In the genomic region with DNA sequence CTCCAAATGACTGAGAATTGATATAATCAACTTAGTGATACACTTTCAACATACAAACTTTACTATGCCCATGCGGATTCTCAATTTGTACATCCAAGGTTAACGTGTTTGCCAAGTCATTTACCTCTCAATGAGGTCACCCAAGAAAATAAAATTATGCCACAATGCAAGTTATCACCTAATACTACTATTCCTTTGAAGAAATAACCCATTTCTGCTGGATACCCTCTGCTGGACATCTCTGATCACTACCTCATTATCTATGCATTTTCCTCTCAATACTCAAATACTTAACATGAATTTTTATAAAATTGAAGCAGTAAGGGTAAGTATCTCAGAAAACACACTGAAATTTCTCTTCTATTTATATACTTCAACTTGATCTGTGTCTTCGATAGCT, we compare ENCODE assay signal across 14 cellular contexts. TPM values are rescaled to one million over a fixed set of nuclear protein-coding genes. Genes with fewer than 3 reads are reported as not detected.
DNase-seq lines count a peak whose midpoint lies in the region; ATAC-seq and TF ChIP-seq lines count a peak whose summit lies in the region.
"Had no signal": no experiment of that assay in that cellular context is flagged by ENCODE, and none has a peak within 500 bp of the region (broad histone marks: within the 10 kb centered on the region; RNA-seq: fewer than 3 reads in every experiment).

No MANE protein-coding gene starts in this region.

- H3K27ac ChIP-seq in VCaP (no peak overlapping the region), foreskin keratinocyte (no peak overlapping the region)
- H3K27ac ChIP-seq: epithelial cell of prostate had no signal

- DNase-seq in AML-193 (lab: John Stamatoyannopoulos, UW) (peak; percentile 27 to 48), foreskin keratinocyte (no peak), NCI-H2227 treated with DMSO at 0.1 percent for 48 hours (lab: John Stamatoyannopoulos, UW) (no peak), cerebellum (ENCODE audit: low spot score) (no peak), islet precursor cell (no peak), iPS-NIHi7 (ENCODE audit: extremely low spot score) (no peak)
- DNase-seq: activated CD4-positive, alpha-beta T cell treated with anti-CD3 and anti-CD28 coated beads for 1 hour; activated naive CD8-positive, alpha-beta T cell treated with anti-CD3 and anti-CD28 coated beads, Interleukin-2, amount 10 ng/mL, durations not matched to agents 7 days and 5 days; kidney glomerular epithelial cell; nucleus accumbens; OCI-M1 had no signal

- H3K27me3 ChIP-seq in foreskin keratinocyte, result no peaks in the 10 kb centered on the region

- no peaks in the 10 kb centered on the region for H3K4me1 ChIP-seq in foreskin keratinocyte

- peak; percentile 38; the same call in 1 of the 3 replicates for TF ChIP-seq CTCF in GM12872 (IDR thresholded peaks at IDR 0.05; ENCODE audit: insufficient read depth, low read depth, low read length)
- peak; percentile 47 for TF ChIP-seq CTCF in VCaP (conservative IDR thresholded peaks at IDR 0.05)
- peak; percentile 38 for TF ChIP-seq CTCF in foreskin keratinocyte (conservative IDR thresholded peaks at IDR 0.05)

- no peak for ATAC-seq in foreskin keratinocyte

RNA-seq across cellular contexts. Expression of a gene that starts 12.7 kb away (rescaled TPM):
- 35.6 and 37.1 TPM in 2 replicates for total RNA-seq in foreskin keratinocyte
- polyA plus RNA-seq in foreskin keratinocyte, result 19.6 and 23.0 TPM in 2 replicates
- total RNA-seq in cerebellum, result 102 TPM

Comparison
In these comparisons a context has a peak if more than half of its experiments do, and no peak if none do; other contexts are left out.
1. DNase-seq: peak in AML-193 (2 of 2); none in foreskin keratinocyte (0 of 2), NCI-H2227 treated with DMSO at 0.1 percent for 48 hours (single experiment), cerebellum (single experiment), islet precursor cell (single experiment) and iPS-NIHi7 (single experiment).
2. Peak in every context shown above with its lines, with median percentiles within 50 percentile points of each other: CTCF ChIP-seq.